ENCODE assay signal across 13 cellular contexts in genomic region chr22:30306629-30307016, GRCh38. TPM values are rescaled to one million over a fixed set of nuclear protein-coding genes. Genes with fewer than 3 reads are reported as not detected.
DNase-seq lines count a peak whose midpoint lies in the region; ATAC-seq and TF ChIP-seq lines count a peak whose summit lies in the region.
"Had no signal": no experiment of that assay in that cellular context is flagged by ENCODE, and none has a peak within 500 bp of the region (broad histone marks: within the 10 kb centered on the region; RNA-seq: fewer than 3 reads in every experiment).

No MANE protein-coding gene starts in this region.

- H3K4me3 Mint-ChIP-seq in natural killer cell, result peak overlapping the region; percentile 79

- H3K27ac ChIP-seq in BLaER1 (peak overlapping the region; percentile 93), adrenal gland (peak overlapping the region in 3 of 5 donors; percentile 51 to 89 (median 84))
- H3K27ac ChIP-seq: SJCRH30 had no signal

- peaks cover 89 to 99% of the 10 kb centered on the region in 2 donors for H3K4me1 Mint-ChIP-seq in natural killer cell

- 82 to 91% (median 85%) methylated on average over 1 of the region's 1 CpG for WGBS in adrenal gland, 4 donors

- H3K27ac Mint-ChIP-seq in natural killer cell, result peak overlapping the region; percentile 87 to 95

- H3K9me3 ChIP-seq in BLaER1, result no peaks in the 10 kb centered on the region
- no peaks in the 10 kb centered on the region for H3K9me3 ChIP-seq in adrenal gland (replicated peaks in 1 of 3)
- H3K9me3 ChIP-seq: Caco-2, SJCRH30 had no signal

- DNase-seq in adrenal gland (no peak), natural killer cell (no peak), islet precursor cell (no peak), GM13976 (ENCODE audit: low spot score) (no peak), NCI-H510A treated with DMSO at 0.1 percent for 48 hours (lab: John Stamatoyannopoulos, UW) (no peak)
- DNase-seq: activated CD4-positive, alpha-beta T cell treated with anti-CD3 and anti-CD28 coated beads, Interleukin-2, amount 50 U/mL, for 4 hours; Caco-2; NCI-H446; SJCRH30 had no signal

- TF ChIP-seq POLR2A in GM19099 (IDR thresholded peaks at IDR 0.05; ENCODE audit: extremely low read depth, insufficient read length, low read depth) (peak; percentile 20), adrenal gland (IDR thresholded peaks at IDR 0.05) (no peak)

- no peaks in the 10 kb centered on the region for H3K27me3 Mint-ChIP-seq in natural killer cell (ENCODE audit: low read depth in 2 of 2)

- H3K4me1 ChIP-seq in BLaER1 (peaks cover 98% of the 10 kb centered on the region), adrenal gland (replicated peaks in 1 of 2) (peaks cover 61 to 98% of the 10 kb centered on the region in 2 donors)

- TF ChIP-seq CTCF in adrenal gland (IDR thresholded peaks at IDR 0.05), result no peak
- no peak for TF ChIP-seq CTCF in natural killer cell (IDR thresholded peaks at IDR 0.05)
- TF ChIP-seq CTCF in GM13976 (IDR thresholded peaks at IDR 0.05; ENCODE audit: borderline replicate concordance, control extremely low read depth, extremely low read depth, insufficient read depth, missing control alignments), result no peak

- no peaks in the 10 kb centered on the region for H3K36me3 ChIP-seq in BLaER1
- H3K36me3 ChIP-seq in adrenal gland (replicated peaks in 1 of 2), result no peaks in the 10 kb centered on the region
- H3K36me3 ChIP-seq: SJCRH30 had no signal

- ATAC-seq in natural killer cell, result peak; percentile 14 to 30 (median 19)
- ATAC-seq in HG03342 (IDR thresholded peaks at IDR 0.05; ENCODE audit: unreplicated experiment), result no peak

- H3K36me3 Mint-ChIP-seq in natural killer cell, result no peaks in the 10 kb centered on the region

- in situ Hi-C loops in GM13976 (cut with MboI; ENCODE audit: low sequenced_read_pairs, unreplicated experiment), result no loop called here

- no peaks in the 10 kb centered on the region for H3K9me3 Mint-ChIP-seq in natural killer cell

- H3K27me3 ChIP-seq in BLaER1 (no peaks in the 10 kb centered on the region), adrenal gland (no peaks in the 10 kb centered on the region)
- H3K27me3 ChIP-seq: SJCRH30 had no signal

- H4K20me1 ChIP-seq in BLaER1, result no peaks in the 10 kb centered on the region

- intact Hi-C loops in adrenal gland (cut with DNase I), result no loop called here
- intact Hi-C loops in natural killer cell (cut with micrococcal nuclease), result loop anchor here (2.0 to 5.0 kb wide), 2 partner anchors 14 to 46 kb away; no protein-coding TSS in a partner anchor

- peak overlapping the region; percentile 95 for H3K4me2 ChIP-seq in BLaER1

- H3K9ac ChIP-seq in BLaER1, result peak overlapping the region; percentile 82

- peak overlapping the region; percentile 61 for H3K4me3 ChIP-seq in BLaER1
- no peak overlapping the region for H3K4me3 ChIP-seq in adrenal gland
- H3K4me3 ChIP-seq: SJCRH30 had no signal

RNA-seq across cellular contexts. Expression of gene CASTOR1, which starts 17.3 kb away (rescaled TPM):
- total RNA-seq in adrenal gland, result 10 to 100 TPM in 5 of 8 donors, 1 to 10 TPM in 3; 5.5 to 20.1 (median 13.8) TPM
- 10 to 100 TPM in 2 of 3 donors, 1 to 10 TPM in 1; 2.4 to 18.3 (median 15.1) TPM for polyA plus RNA-seq in adrenal gland
- 10 to 100 TPM in 1 of 3 donors, 1 to 10 TPM in 2; 7.0 to 11.9 (median 8.8) TPM for total RNA-seq in natural killer cell

RNA-seq across cellular contexts. Expression of gene TBC1D10A, which starts 20.1 kb away (rescaled TPM):
- total RNA-seq in adrenal gland, result 10 to 100 TPM; 22.0 to 55.0 (median 31.8) TPM
- polyA plus RNA-seq in adrenal gland, result 10 to 100 TPM; 11.7 to 23.2 (median 14.2) TPM
- total RNA-seq in natural killer cell, result 10 to 100 TPM; 38.9 to 48.0 (median 47.9) TPM

RNA-seq across cellular contexts. Expression of gene OSM, which starts 40.0 kb away (rescaled TPM):
- total RNA-seq in adrenal gland, result 1 to 10 TPM in 6 of 8 donors, under 1 TPM in 2; 0.85 to 8.1 (median 1.9) TPM
- polyA plus RNA-seq in adrenal gland, result 1 to 10 TPM in 1 of 3 donors, under 1 TPM in 2; 0.44 to 1.6 (median 0.56) TPM
- total RNA-seq in natural killer cell, result 100 to 1,000 TPM in 1 of 3 donors, 10 to 100 TPM in 2; 17.4 to 142 (median 18.1) TPM
- total RNA-seq: Caco-2, glomerular endothelial cell, SJCRH30 had no signal

RNA-seq across cellular contexts. Expression of gene SF3A1, which starts 50.1 kb away (rescaled TPM):
- total RNA-seq in adrenal gland (100 to 1,000 TPM in 6 of 8 donors, 10 to 100 TPM in 2; 38.0 to 212 (median 157) TPM), natural killer cell (100 to 1,000 TPM; 309 to 340 (median 319) TPM)
- 10 to 100 TPM; 15.7 to 69.6 (median 24.1) TPM for polyA plus RNA-seq in adrenal gland

RNA-seq across cellular contexts. Expression of gene CCDC157, which starts 50.2 kb away (rescaled TPM):
- total RNA-seq in adrenal gland, result 1 to 10 TPM in 7 of 8 donors, under 1 TPM in 1; 0.48 to 9.9 (median 2.8) TPM
- 1 to 10 TPM in 2 of 3 donors, under 1 TPM in 1; 0.75 to 5.3 (median 3.7) TPM for polyA plus RNA-seq in adrenal gland
- total RNA-seq in natural killer cell, result 1 to 10 TPM; 7.7 to 9.7 (median 8.4) TPM
